In the genomic region with DNA sequence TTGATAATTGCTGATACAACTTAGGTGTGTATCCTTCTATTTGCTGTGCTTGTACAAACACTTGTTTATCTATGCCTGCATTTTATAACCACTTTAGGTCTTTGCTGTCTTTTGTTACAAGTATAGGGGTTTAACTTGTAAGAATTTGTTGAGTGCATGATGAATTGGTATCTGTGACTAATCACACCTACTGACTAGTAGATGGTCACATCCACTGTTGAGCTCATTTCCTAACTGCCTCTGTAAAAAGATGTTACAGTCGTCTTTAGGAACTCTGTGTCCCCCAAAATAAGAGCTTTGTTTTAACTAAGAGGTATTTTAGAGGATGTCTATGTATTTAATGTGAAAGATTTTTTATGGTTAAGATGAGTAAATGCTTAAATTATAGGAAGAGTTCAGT, we compare ENCODE assay signal across 19 cellular contexts. TPM values are rescaled to one million over a fixed set of nuclear protein-coding genes. Genes with fewer than 3 reads are reported as not detected.
DNase-seq lines count a peak whose midpoint lies in the region; ATAC-seq, FAIRE-seq and TF ChIP-seq lines count a peak whose summit lies in the region.
"Had no signal": no experiment of that assay in that cellular context is flagged by ENCODE, and none has a peak within 500 bp of the region (broad histone marks: within the 10 kb centered on the region; RNA-seq: fewer than 3 reads in every experiment).

No MANE protein-coding gene starts in this region.

- intact Hi-C loops in lower leg skin (cut with DNase I; ENCODE audit: low total_unique reads) = no loop called here

- H3K4me3 ChIP-seq in AG10803 (ENCODE audit: low read length) (no peak overlapping the region), fibroblast of mammary gland (ENCODE audit: control insufficient read depth, low read depth, low read length) (no peak overlapping the region), lower leg skin (ENCODE audit: low read depth, poor library complexity, severe bottlenecking) (no peak overlapping the region), endodermal cell (ENCODE audit: low read length) (no peak overlapping the region)
- H3K4me3 ChIP-seq: hepatocyte, spleen had no signal

- peak; percentile 18 for DNase-seq in AG10803 (ENCODE audit: low read depth)
- peak; percentile 33 for DNase-seq in EH (ENCODE audit: low read depth)
- peak; percentile 30 for DNase-seq in RCC 7860 (ENCODE audit: low spot score)
- DNase-seq in fibroblast of mammary gland (ENCODE audit: low read depth) = peak; percentile 74
- DNase-seq in activated gamma-delta T cell (lab: John Stamatoyannopoulos, UW) = no peak
- no peak for DNase-seq in lower leg skin (ENCODE audit: low spot score in 2 of 2)
- no peak for DNase-seq in endodermal cell
- DNase-seq in naive thymus-derived CD8-positive, alpha-beta T cell = no peak
- DNase-seq: BE2C, GF-D8, NCI-H1436 treated with DMSO at 0.1 percent for 48 hours, posterior cingulate gyrus, Right ventricle myocardium superior, spleen had no signal

- no peaks in the 10 kb centered on the region for H3K4me1 Mint-ChIP-seq in endodermal cell
- H3K4me1 Mint-ChIP-seq in naive thymus-derived CD8-positive, alpha-beta T cell = peaks cover 8 to 39% (median 25%) of the 10 kb centered on the region in 4 donors

- no peaks in the 10 kb centered on the region for H3K27me3 ChIP-seq in endodermal cell (ENCODE audit: control insufficient read depth, insufficient read depth, low read length, poor library complexity, severe bottlenecking)
- H3K27me3 ChIP-seq: BE2C, hepatocyte, spleen had no signal

- H3K4me3 Mint-ChIP-seq in endodermal cell = no peak overlapping the region
- no peak overlapping the region for H3K4me3 Mint-ChIP-seq in naive thymus-derived CD8-positive, alpha-beta T cell
- H3K4me3 Mint-ChIP-seq: nephron had no signal

- H3K4me1 ChIP-seq in endodermal cell (ENCODE audit: control insufficient read depth, insufficient read depth, low read length) = peaks cover 2% of the 10 kb centered on the region
- H3K4me1 ChIP-seq: BE2C had no signal

- no peaks in the 10 kb centered on the region for H3K9me3 Mint-ChIP-seq in endodermal cell
- H3K9me3 Mint-ChIP-seq in naive thymus-derived CD8-positive, alpha-beta T cell = no peaks in the 10 kb centered on the region
- H3K9me3 Mint-ChIP-seq: nephron had no signal

- no peak overlapping the region for H3K27ac Mint-ChIP-seq in endodermal cell
- peak overlapping the region in 2 of 10 donors; percentile 8 to 11 for H3K27ac Mint-ChIP-seq in naive thymus-derived CD8-positive, alpha-beta T cell
- H3K27ac Mint-ChIP-seq: nephron had no signal

- FAIRE-seq in RCC 7860 (lab: Jason Lieb, UNC) = no peak
- FAIRE-seq: GM12892, keratinocyte had no signal

- H3K36me3 Mint-ChIP-seq in endodermal cell (ENCODE audit: low read depth) = no peaks in the 10 kb centered on the region
- H3K36me3 Mint-ChIP-seq in naive thymus-derived CD8-positive, alpha-beta T cell = peaks cover 0 to 4% (median 0%) of the 10 kb centered on the region in 3 donors

- TF ChIP-seq POLR2A in lower leg skin (IDR thresholded peaks at IDR 0.05) = no peak

- ATAC-seq in naive thymus-derived CD8-positive, alpha-beta T cell = no peak

- H3K27me3 Mint-ChIP-seq in endodermal cell (ENCODE audit: insufficient read depth) = no peaks in the 10 kb centered on the region
- H3K27me3 Mint-ChIP-seq in naive thymus-derived CD8-positive, alpha-beta T cell = no peaks in the 10 kb centered on the region

- H3K27ac ChIP-seq in endodermal cell (ENCODE audit: low read depth, low read length) = no peak overlapping the region
- H3K27ac ChIP-seq: hepatocyte, spleen, VCaP had no signal

- 64 to 72% methylated on average over 1 of the region's 1 CpG for WGBS in lower leg skin, 2 donors
- 75 to 94% methylated on average over 1 of the region's 1 CpG for WGBS in endodermal cell (ENCODE audit: insufficient coverage in 1 of 2, insufficient read length in 1 of 2), 2 experiments

- no peaks in the 10 kb centered on the region for H3K9me3 ChIP-seq in endodermal cell (ENCODE audit: control insufficient read depth, low read length)
- H3K9me3 ChIP-seq: BE2C, spleen had no signal

- POLR2A ChIA-PET in naive thymus-derived CD8-positive, alpha-beta T cell (lab: Charles Lee) = interaction anchor here (0.6 to 0.7 kb wide), 2 partner anchors 9 to 18 kb away, joined by 3 to 4 read pairs; no protein-coding TSS in a partner anchor

- H3K9ac ChIP-seq in endodermal cell (ENCODE audit: extremely low read depth, low read length, poor library complexity, severe bottlenecking) = no peak overlapping the region

- no peaks in the 10 kb centered on the region for H3K36me3 ChIP-seq in endodermal cell (ENCODE audit: control insufficient read depth, insufficient read depth, low read length)
- H3K36me3 ChIP-seq: BE2C had no signal

- no peak for TF ChIP-seq CTCF in AG10803 (conservative IDR thresholded peaks at IDR 0.05; ENCODE audit: low read length)
- no peak for TF ChIP-seq CTCF in fibroblast of mammary gland (conservative IDR thresholded peaks at IDR 0.05; ENCODE audit: control insufficient read depth, insufficient read depth, low read depth, low read length)
- TF ChIP-seq CTCF in lower leg skin (IDR thresholded peaks at IDR 0.05) = no peak
- no peak for TF ChIP-seq CTCF in endodermal cell (conservative IDR thresholded peaks at IDR 0.05)

RNA-seq across cellular contexts. Expression of a gene that starts 58.2 kb away (rescaled TPM):
- 1 to 10 TPM; 2.0 to 4.2 (median 3.1) TPM for total RNA-seq in lower leg skin
- 1 to 10 TPM; 1.6 to 3.2 TPM for total RNA-seq in endodermal cell
- polyA plus RNA-seq in endodermal cell (2013, experiment 1 of 2) = 8.2 TPM
- 7.9 TPM for polyA plus RNA-seq in endodermal cell (2013, experiment 2 of 2)
- total RNA-seq in naive thymus-derived CD8-positive, alpha-beta T cell = not detected
- under 1 TPM in 1 of 3 donors, not detected in 2; 0.05 TPM for polyA plus RNA-seq in naive thymus-derived CD8-positive, alpha-beta T cell

Comparison
In these comparisons a context has a peak if more than half of its experiments do, and no peak if none do; other contexts are left out.
1. DNase-seq: peak in AG10803 (single experiment), EH (single experiment), RCC 7860 (single experiment) and fibroblast of mammary gland (single experiment); none in activated gamma-delta T cell (single experiment), lower leg skin (0 of 2), endodermal cell (single experiment) and naive thymus-derived CD8-positive, alpha-beta T cell (0 of 10).